12 cellular contexts compared by ENCODE assay signal in genomic region chr7:76269895-76270294, GRCh38.
"Had no signal": no experiment of that assay in that cellular context is flagged by ENCODE, and none has a peak within 500 bp of the region (broad histone marks: within the 10 kb centered on the region; RNA-seq: fewer than 3 reads in every experiment).

No MANE protein-coding gene starts in this region.

- H3K9me3 Mint-ChIP-seq: activated naive CD4-positive, alpha-beta T cell treated with anti-CD3 and anti-CD28 coated beads, Interleukin-2, amount 10 ng/mL, durations not matched to agents 7 days and 5 days had no signal

- H3K36me3 ChIP-seq: suprapubic skin had no signal

- H3K27ac Mint-ChIP-seq: activated CD8-positive, alpha-beta memory T cell treated with anti-CD3 and anti-CD28 coated beads, Interleukin-2, amount 10 ng/mL, durations not matched to agents 7 days and 5 days; activated naive CD4-positive, alpha-beta T cell treated with anti-CD3 and anti-CD28 coated beads, Interleukin-2, amount 10 ng/mL, durations not matched to agents 7 days and 5 days had no signal

- DNase-seq: activated CD4-positive, alpha-beta T cell treated with anti-CD3 and anti-CD28 coated beads, Interleukin-2, amount 50 U/mL, for 48 hours; activated CD8-positive, alpha-beta memory T cell treated with anti-CD3 and anti-CD28 coated beads, Interleukin-2, amount 10 ng/mL, durations not matched to agents 7 days and 5 days; activated naive CD4-positive, alpha-beta T cell treated with anti-CD3 and anti-CD28 coated beads, Interleukin-2, amount 10 ng/mL, durations not matched to agents 7 days and 5 days; activated T-cell treated with anti-CD3 and anti-CD28 coated beads, Interleukin-2, amount 50 U/mL, for 1 hour; stimulated activated CD4-positive, alpha-beta T cell treated with anti-CD3 and anti-CD28 coated beads, Interleukin-15, amount 100 ng/mL, for 24 hours; stimulated activated CD4-positive, alpha-beta T cell treated with anti-CD3 and anti-CD28 coated beads, Interleukin-4, amount 100 ng/mL, for 1 hour; stimulated activated naive CD4-positive, alpha-beta T cell; T1000; trophoblast cell had no signal

- H3K27ac ChIP-seq: parathyroid adenoma, skin epidermis, suprapubic skin had no signal

- H3K9ac ChIP-seq: parathyroid adenoma had no signal

- H3K36me3 Mint-ChIP-seq: activated CD8-positive, alpha-beta memory T cell treated with anti-CD3 and anti-CD28 coated beads, Interleukin-2, amount 10 ng/mL, durations not matched to agents 7 days and 5 days; activated naive CD4-positive, alpha-beta T cell treated with anti-CD3 and anti-CD28 coated beads, Interleukin-2, amount 10 ng/mL, durations not matched to agents 7 days and 5 days had no signal

- H3K4me3 ChIP-seq: skin epidermis, suprapubic skin had no signal

- H3K9me3 ChIP-seq: suprapubic skin had no signal

- H3K4me3 Mint-ChIP-seq: activated CD8-positive, alpha-beta memory T cell treated with anti-CD3 and anti-CD28 coated beads, Interleukin-2, amount 10 ng/mL, durations not matched to agents 7 days and 5 days; activated naive CD4-positive, alpha-beta T cell treated with anti-CD3 and anti-CD28 coated beads, Interleukin-2, amount 10 ng/mL, durations not matched to agents 7 days and 5 days had no signal

- ATAC-seq: activated CD8-positive, alpha-beta memory T cell treated with anti-CD3 and anti-CD28 coated beads, Interleukin-2, amount 10 ng/mL, durations not matched to agents 7 days and 5 days had no signal

- H3K4me1 ChIP-seq: parathyroid adenoma had no signal
